In genomic region chr10:18229839-18230238, GRCh38 we compare ENCODE assay signal across 24 cellular contexts.
DNase-seq lines count a peak whose midpoint lies in the region; TF ChIP-seq lines count a peak whose summit lies in the region.
"Had no signal": no experiment of that assay in that cellular context is flagged by ENCODE, and none has a peak within 500 bp of the region (broad histone marks: within the 10 kb centered on the region; RNA-seq: fewer than 3 reads in every experiment).

No MANE protein-coding gene starts in this region.

- H3K4me3 ChIP-seq in adipocyte (ENCODE audit: low read length) (no peak overlapping the region), left ventricle myocardium inferior (no peak overlapping the region)
- H3K4me3 ChIP-seq: adrenal gland, thyroid gland had no signal

- H3K36me3 ChIP-seq in adipocyte (ENCODE audit: control insufficient read depth, insufficient read depth, low read length, severe bottlenecking) (no peaks in the 10 kb centered on the region), left ventricle myocardium inferior (no peaks in the 10 kb centered on the region)
- H3K36me3 ChIP-seq: adrenal gland, thyroid gland had no signal

- H3K4me1 Mint-ChIP-seq in activated naive CD4-positive, alpha-beta T cell treated with anti-CD3 and anti-CD28 coated beads for 36 hours (ENCODE audit: low read depth), result no peaks in the 10 kb centered on the region
- H3K4me1 Mint-ChIP-seq: CD8-positive, alpha-beta memory T cell; central memory CD8-positive, alpha-beta T cell; stimulated activated memory B cell treated with anti-CD40 and anti-IgM and Interleukin-4, amounts not matched to agents 10 μg/mL and 1 μg/mL and 100 μg/mL, for 72 hours had no signal

- no peak overlapping the region for H3K27ac Mint-ChIP-seq in activated naive CD4-positive, alpha-beta T cell treated with anti-CD3 and anti-CD28 coated beads for 36 hours
- H3K27ac Mint-ChIP-seq: CD8-positive, alpha-beta memory T cell; stimulated activated memory B cell treated with anti-CD40 and anti-IgM and Interleukin-4, amounts not matched to agents 10 μg/mL and 1 μg/mL and 100 μg/mL, for 72 hours had no signal

- no peaks in the 10 kb centered on the region for H3K9me3 Mint-ChIP-seq in activated naive CD4-positive, alpha-beta T cell treated with anti-CD3 and anti-CD28 coated beads for 36 hours
- H3K9me3 Mint-ChIP-seq: neural crest cell; stimulated activated memory B cell treated with anti-CD40 and anti-IgM and Interleukin-4, amounts not matched to agents 10 μg/mL and 1 μg/mL and 100 μg/mL, for 72 hours had no signal

- H3K9me3 ChIP-seq in adipocyte (ENCODE audit: control insufficient read depth, low read length) (no peaks in the 10 kb centered on the region), left ventricle myocardium inferior (replicated peaks) (no peaks in the 10 kb centered on the region)
- H3K9me3 ChIP-seq: adrenal gland, thyroid gland had no signal

- intact Hi-C loops in left ventricle myocardium inferior (cut with micrococcal nuclease), result no loop called here
- intact Hi-C loops in activated naive CD4-positive, alpha-beta T cell treated with anti-CD3 and anti-CD28 coated beads for 36 hours (cut with micrococcal nuclease), result no loop called here

- peaks cover 27% of the 10 kb centered on the region for H3K4me1 ChIP-seq in adipocyte (ENCODE audit: control insufficient read depth, insufficient read depth, low read length)
- peaks cover 22% of the 10 kb centered on the region for H3K4me1 ChIP-seq in left ventricle myocardium inferior

- DNase-seq in AG08396 (ENCODE audit: low spot score) (peak; percentile 12), HS-5 (ENCODE audit: low read depth) (peak; percentile 45), adipocyte (ENCODE audit: low read depth) (peak; percentile 56), glomerular visceral epithelial cell (ENCODE audit: extremely low spot score) (peak; percentile 8), CD1c-positive myeloid dendritic cell (ENCODE audit: extremely low spot score) (no peak), left ventricle myocardium inferior (no peak), hypothalamus (lab: John Stamatoyannopoulos, UW) (no peak)
- no peak for DNase-seq in activated naive CD4-positive, alpha-beta T cell treated with anti-CD3 and anti-CD28 coated beads for 36 hours
- DNase-seq: activated CD4-positive, alpha-beta T cell treated with anti-CD3 and anti-CD28 coated beads for 48 hours; activated effector memory CD4-positive, alpha-beta T cell treated with Interleukin-2 at 50 U/mL for 16 hours; adrenal gland; CD8-positive, alpha-beta memory T cell; DMS79; effector CD4-positive, alpha-beta T cell; GOT3; KG1; NCI-H1105 treated with DMSO at 0.1 percent for 48 hours; NCI-H2171; NCI-H748 treated with DMSO at 0.1 percent for 48 hours; retina; thyroid gland had no signal

- H3K27me3 Mint-ChIP-seq in activated naive CD4-positive, alpha-beta T cell treated with anti-CD3 and anti-CD28 coated beads for 36 hours (ENCODE audit: low read depth), result peaks cover 3% of the 10 kb centered on the region
- H3K27me3 Mint-ChIP-seq: stimulated activated memory B cell treated with anti-CD40 and anti-IgM and Interleukin-4, amounts not matched to agents 10 μg/mL and 1 μg/mL and 100 μg/mL, for 72 hours had no signal

- H3K27ac ChIP-seq in left ventricle myocardium inferior (replicated peaks), result no peak overlapping the region
- H3K27ac ChIP-seq: adrenal gland, thyroid gland had no signal

- no peaks in the 10 kb centered on the region for H3K27me3 ChIP-seq in adipocyte (replicated peaks; ENCODE audit: control insufficient read depth, insufficient read depth, low read length)
- H3K27me3 ChIP-seq in left ventricle myocardium inferior (ENCODE audit: low read depth), result no peaks in the 10 kb centered on the region
- H3K27me3 ChIP-seq: adrenal gland, thyroid gland had no signal

- no peak for TF ChIP-seq CTCF in left ventricle myocardium inferior (IDR thresholded peaks at IDR 0.05; ENCODE audit: borderline replicate concordance)

- H3K4me3 Mint-ChIP-seq in activated naive CD4-positive, alpha-beta T cell treated with anti-CD3 and anti-CD28 coated beads for 36 hours, result no peak overlapping the region
- H3K4me3 Mint-ChIP-seq: CD8-positive, alpha-beta memory T cell; central memory CD8-positive, alpha-beta T cell; neural crest cell; stimulated activated memory B cell treated with anti-CD40 and anti-IgM and Interleukin-4, amounts not matched to agents 10 μg/mL and 1 μg/mL and 100 μg/mL, for 72 hours had no signal

- CTCF ChIA-PET in activated naive CD4-positive, alpha-beta T cell treated with anti-CD3 and anti-CD28 coated beads for 36 hours (lab: Charles Lee), result no interaction called here

- H3K9ac ChIP-seq in adipocyte (ENCODE audit: low read length), result peak overlapping the region; percentile 10

- no peaks in the 10 kb centered on the region for H3K36me3 Mint-ChIP-seq in activated naive CD4-positive, alpha-beta T cell treated with anti-CD3 and anti-CD28 coated beads for 36 hours (ENCODE audit: low read depth)
- H3K36me3 Mint-ChIP-seq: CD8-positive, alpha-beta memory T cell; stimulated activated memory B cell treated with anti-CD40 and anti-IgM and Interleukin-4, amounts not matched to agents 10 μg/mL and 1 μg/mL and 100 μg/mL, for 72 hours had no signal

Comparison
In these comparisons a context has a peak if more than half of its experiments do, and no peak if none do; other contexts are left out.
1. DNase-seq: peak in AG08396 (single experiment), HS-5 (single experiment), adipocyte (single experiment) and glomerular visceral epithelial cell (single experiment); none in CD1c-positive myeloid dendritic cell (single experiment), left ventricle myocardium inferior (single experiment), hypothalamus (0 of 51) and activated naive CD4-positive, alpha-beta T cell treated with anti-CD3 and anti-CD28 coated beads for 36 hours (single experiment).